ENCODE assay signal across 13 cellular contexts in genomic region chr3:63966871-63967270, GRCh38. TPM values are rescaled to one million over a fixed set of nuclear protein-coding genes. Genes with fewer than 3 reads are reported as not detected.
A peak's percentile ranks its signal among the peaks of the same experiment; 100 is the strongest.
DNase-seq lines count a peak whose midpoint lies in the region; ATAC-seq and TF ChIP-seq lines count a peak whose summit lies in the region.
"Had no signal": no experiment of that assay in that cellular context is flagged by ENCODE, and none has a peak within 500 bp of the region (broad histone marks: within the 10 kb centered on the region; RNA-seq: fewer than 3 reads in every experiment).

No MANE protein-coding gene starts in this region.

- TF ChIP-seq CTCF in Loucy (conservative IDR thresholded peaks at IDR 0.05; ENCODE audit: low read length) = no peak

- peak overlapping the region; percentile 84 for H3K9ac ChIP-seq in Loucy (ENCODE audit: low read depth, low read length, poor library complexity, severe bottlenecking)
- peak overlapping the region; percentile 3 to 58 for H3K9ac ChIP-seq in duodenal mucosa (ENCODE audit: low read depth in 1 of 2, low read length in 2 of 2)

- H3K4me1 ChIP-seq in CD4-positive, CD25-positive, alpha-beta regulatory T cell (ENCODE audit: control insufficient read depth, insufficient read depth, low read length, poor library complexity, severe bottlenecking) = peaks cover 65% of the 10 kb centered on the region
- H3K4me1 ChIP-seq in Loucy (ENCODE audit: insufficient read depth, low read length, poor library complexity, severe bottlenecking) (peaks cover 56% of the 10 kb centered on the region), duodenal mucosa (ENCODE audit: control insufficient read depth in 1 of 2, insufficient read depth in 2 of 2, low read length in 2 of 2) (peaks cover 49 to 52% of the 10 kb centered on the region in 2 donors)

- no peaks in the 10 kb centered on the region for H3K9me3 Mint-ChIP-seq in CD4-positive, CD25-positive, alpha-beta regulatory T cell
- H3K9me3 Mint-ChIP-seq in naive thymus-derived CD8-positive, alpha-beta T cell = no peaks in the 10 kb centered on the region

- H4K20me1 ChIP-seq in Loucy (ENCODE audit: insufficient read depth, low read length, poor library complexity, severe bottlenecking) = peaks cover 39% of the 10 kb centered on the region

- H3K36me3 Mint-ChIP-seq in CD4-positive, CD25-positive, alpha-beta regulatory T cell = no peaks in the 10 kb centered on the region
- peaks cover 0 to 8% (median 0%) of the 10 kb centered on the region in 3 donors for H3K36me3 Mint-ChIP-seq in naive thymus-derived CD8-positive, alpha-beta T cell

- peak overlapping the region; percentile 96 for H3K4me2 ChIP-seq in Loucy (ENCODE audit: low read depth, low read length, poor library complexity, severe bottlenecking)

- H3K9me2 ChIP-seq in Loucy (replicated peaks; ENCODE audit: low read depth, low read length) = no peaks in the 10 kb centered on the region

- H3K27ac ChIP-seq in CD4-positive, CD25-positive, alpha-beta regulatory T cell (ENCODE audit: insufficient read depth, low read length, poor library complexity, severe bottlenecking) = peak overlapping the region; percentile 86
- no peak overlapping the region for H3K27ac ChIP-seq in duodenal mucosa (ENCODE audit: low read depth, low read length)

- peaks cover 23% of the 10 kb centered on the region for H3F3A ChIP-seq in Loucy (ENCODE audit: low read depth)

- no peaks in the 10 kb centered on the region for H3K27me3 ChIP-seq in CD4-positive, CD25-positive, alpha-beta regulatory T cell (ENCODE audit: control insufficient read depth, insufficient read depth, low read length)
- H3K27me3 ChIP-seq in Loucy (ENCODE audit: insufficient read depth, low read length, poor library complexity, severe bottlenecking) (no peaks in the 10 kb centered on the region), duodenal mucosa (ENCODE audit: control insufficient read depth in 1 of 2, insufficient read depth in 2 of 2, low read length in 2 of 2) (no peaks in the 10 kb centered on the region)

- H3K4me3 Mint-ChIP-seq in CD4-positive, CD25-positive, alpha-beta regulatory T cell = peak overlapping the region; percentile 20 to 73 (median 60)
- H3K4me3 Mint-ChIP-seq in naive thymus-derived CD8-positive, alpha-beta T cell = peak overlapping the region; percentile 70 to 98 (median 94)

- no peaks in the 10 kb centered on the region for H3K36me3 ChIP-seq in CD4-positive, CD25-positive, alpha-beta regulatory T cell (ENCODE audit: control insufficient read depth, insufficient read depth, low read length)
- peaks cover 7% of the 10 kb centered on the region; the same call in 1 of the 2 replicates for H3K36me3 ChIP-seq in Loucy (ENCODE audit: insufficient read depth, low read length)
- no peaks in the 10 kb centered on the region for H3K36me3 ChIP-seq in duodenal mucosa (ENCODE audit: control insufficient read depth in 1 of 2, insufficient read depth in 2 of 2, low read length in 2 of 2)

- no peak for ATAC-seq in CD4-positive, CD25-positive, alpha-beta regulatory T cell (ENCODE audit: low read depth in 2 of 2)
- no peak for ATAC-seq in naive thymus-derived CD8-positive, alpha-beta T cell
- ATAC-seq in HG03135 (IDR thresholded peaks at IDR 0.05; ENCODE audit: unreplicated experiment) = no peak
- ATAC-seq in GM18873 (IDR thresholded peaks at IDR 0.05; ENCODE audit: low FRiP score, unreplicated experiment) = no peak

- peak overlapping the region; percentile 99 for H3K4me3 ChIP-seq in CD4-positive, CD25-positive, alpha-beta regulatory T cell (ENCODE audit: low read depth, low read length)
- H3K4me3 ChIP-seq in Loucy (ENCODE audit: low read length, poor library complexity, severe bottlenecking) (peak overlapping the region; percentile 82), duodenal mucosa (ENCODE audit: low read depth in 1 of 2, low read length in 2 of 2) (no peak overlapping the region)

- POLR2A ChIA-PET in naive thymus-derived CD8-positive, alpha-beta T cell (lab: Charles Lee) = interaction anchor here (1.0 to 6.9 kb wide), 5 partner anchors 14 to 56 kb away, joined by 4 to 146 read pairs (median 28); partner anchors contain the start of genes PSMD6 and SCAANT1

- H3K9me3 ChIP-seq in CD4-positive, CD25-positive, alpha-beta regulatory T cell (ENCODE audit: control insufficient read depth in 2 of 2, low read length in 2 of 2) = no peaks in the 10 kb centered on the region
- H3K9me3 ChIP-seq in Loucy (ENCODE audit: insufficient read depth, low read depth, low read length) (no peaks in the 10 kb centered on the region), duodenal mucosa (ENCODE audit: control insufficient read depth in 1 of 2, low read length in 2 of 2) (no peaks in the 10 kb centered on the region)

- no peaks in the 10 kb centered on the region for H3K27me3 Mint-ChIP-seq in CD4-positive, CD25-positive, alpha-beta regulatory T cell
- no peaks in the 10 kb centered on the region for H3K27me3 Mint-ChIP-seq in naive thymus-derived CD8-positive, alpha-beta T cell

- DNase-seq in CD4-positive, CD25-positive, alpha-beta regulatory T cell = no peak
- DNase-seq in naive thymus-derived CD8-positive, alpha-beta T cell = no peak
- DNase-seq in NCI-H524 treated with DMSO at 0.1 percent for 48 hours (lab: John Stamatoyannopoulos, UW) (no peak), germinal center (ENCODE audit: low spot score) (no peak)
- DNase-seq: activated CD4-positive, CD25-positive, alpha-beta regulatory T cell; SHP77; stimulated activated CD4-positive, alpha-beta T cell treated with anti-CD3 and anti-CD28 coated beads, Interleukin-4, amount 100 ng/mL, for 1 hour had no signal

- H2AFZ ChIP-seq in Loucy (ENCODE audit: low read length) = no peak overlapping the region

- H3K79me2 ChIP-seq in Loucy (ENCODE audit: insufficient read depth, low read length) = peaks cover 70% of the 10 kb centered on the region

- H3K27ac Mint-ChIP-seq in CD4-positive, CD25-positive, alpha-beta regulatory T cell = peak overlapping the region; percentile 93 to 98 (median 96)
- H3K27ac Mint-ChIP-seq in naive thymus-derived CD8-positive, alpha-beta T cell = peak overlapping the region; percentile 93 to 99 (median 96)

- peaks cover 12 to 62% (median 52%) of the 10 kb centered on the region in 4 donors for H3K4me1 Mint-ChIP-seq in CD4-positive, CD25-positive, alpha-beta regulatory T cell
- H3K4me1 Mint-ChIP-seq in naive thymus-derived CD8-positive, alpha-beta T cell = peaks cover 10 to 68% (median 57%) of the 10 kb centered on the region in 4 donors

RNA-seq across cellular contexts. Expression of gene SCAANT1, which starts 54.7 kb away (rescaled TPM):
- 4.7 TPM for total RNA-seq in CD4-positive, CD25-positive, alpha-beta regulatory T cell
- polyA plus RNA-seq in CD4-positive, CD25-positive, alpha-beta regulatory T cell = not detected
- 1 to 10 TPM in 1 of 2 experiments, not detected in 1; 2.9 TPM for total RNA-seq in naive thymus-derived CD8-positive, alpha-beta T cell
- polyA plus RNA-seq in naive thymus-derived CD8-positive, alpha-beta T cell = not detected
- total RNA-seq: endothelial cell of umbilical vein, temporal lobe had no signal
- polyA plus RNA-seq: endothelial cell of umbilical vein had no signal

RNA-seq across cellular contexts. Expression of gene PSMD6, which starts 56.4 kb away (rescaled TPM):
- total RNA-seq in CD4-positive, CD25-positive, alpha-beta regulatory T cell = 86.7 TPM
- 100 to 1,000 TPM; 119 to 139 (median 124) TPM for polyA plus RNA-seq in CD4-positive, CD25-positive, alpha-beta regulatory T cell
- total RNA-seq in naive thymus-derived CD8-positive, alpha-beta T cell = 10 to 100 TPM; 76.8 to 82.9 TPM
- polyA plus RNA-seq in naive thymus-derived CD8-positive, alpha-beta T cell = 100 to 1,000 TPM; 107 to 114 (median 110) TPM

Comparison
In these comparisons a context has a peak if more than half of its experiments do, and no peak if none do; other contexts are left out.
1. H3K4me3 ChIP-seq: peak in CD4-positive, CD25-positive, alpha-beta regulatory T cell (single experiment) and Loucy (single experiment); none in duodenal mucosa (0 of 2).